Comparison of ENCODE assay signal across 8 cellular contexts in genomic region chr2:24421668-24422067, GRCh38.
DNase-seq lines count a peak whose midpoint lies in the region; ATAC-seq lines count a peak whose summit lies in the region.

No MANE protein-coding gene starts in this region.

- no peak overlapping the region for H3K4me3 Mint-ChIP-seq in central memory CD8-positive, alpha-beta T cell

- H3K36me3 Mint-ChIP-seq in central memory CD8-positive, alpha-beta T cell (ENCODE audit: insufficient read depth), result peaks cover 1% of the 10 kb centered on the region

- in situ Hi-C loops in G401 (cut with HindIII; ENCODE audit: low sequenced_read_pairs), result no loop called here

- no peaks in the 10 kb centered on the region for H3K9me3 Mint-ChIP-seq in central memory CD8-positive, alpha-beta T cell

- H3K27me3 Mint-ChIP-seq in central memory CD8-positive, alpha-beta T cell, result no peaks in the 10 kb centered on the region

- DNase-seq in G401 (ENCODE audit: low spot score), result peak; percentile 37
- DNase-seq in NCI-H1105 (lab: John Stamatoyannopoulos, UW), result peak; percentile 47
- DNase-seq in activated CD4-positive, CD25-positive, alpha-beta regulatory T cell treated with anti-CD3 and anti-CD28 coated beads, Interleukin-2, amount 50 U/mL, for 16 hours (ENCODE audit: low read depth, low spot score), result peak; percentile 21
- peak; percentile 21 to 24 for DNase-seq in central memory CD8-positive, alpha-beta T cell (ENCODE audit: low spot score in 2 of 2)
- DNase-seq in left kidney (ENCODE audit: low read depth, low spot score), result peak; percentile 76
- peak; percentile 38 to 60 (median 40) for DNase-seq in stimulated activated CD4-positive, alpha-beta T cell treated with anti-CD3 and anti-CD28 coated beads, TNF-alpha, amount 100 ng/mL, for 48 hours (ENCODE audit: low read depth in 3 of 3)

- ATAC-seq in central memory CD8-positive, alpha-beta T cell (replicated peaks; ENCODE audit: extremely low read depth, poor library complexity, severe bottlenecking), result no peak
- ATAC-seq in HG03342 (IDR thresholded peaks at IDR 0.05; ENCODE audit: unreplicated experiment) (no peak), HG02938 (IDR thresholded peaks at IDR 0.05; ENCODE audit: unreplicated experiment) (no peak)

- H3K4me1 Mint-ChIP-seq in central memory CD8-positive, alpha-beta T cell, result no peaks in the 10 kb centered on the region

- no peak overlapping the region for H3K27ac Mint-ChIP-seq in central memory CD8-positive, alpha-beta T cell (ENCODE audit: low read depth)

Comparison
In these comparisons a context has a peak if more than half of its experiments do, and no peak if none do; other contexts are left out.
1. DNase-seq: peak in every context shown above with its lines; median percentile 76 in left kidney; 47 in NCI-H1105; 40 in stimulated activated CD4-positive, alpha-beta T cell treated with anti-CD3 and anti-CD28 coated beads, TNF-alpha, amount 100 ng/mL, for 48 hours; 37 in G401; 22 in central memory CD8-positive, alpha-beta T cell; 21 in activated CD4-positive, CD25-positive, alpha-beta regulatory T cell treated with anti-CD3 and anti-CD28 coated beads, Interleukin-2, amount 50 U/mL, for 16 hours.